Comparison of ENCODE assay signal across 16 cellular contexts in the genomic region with DNA sequence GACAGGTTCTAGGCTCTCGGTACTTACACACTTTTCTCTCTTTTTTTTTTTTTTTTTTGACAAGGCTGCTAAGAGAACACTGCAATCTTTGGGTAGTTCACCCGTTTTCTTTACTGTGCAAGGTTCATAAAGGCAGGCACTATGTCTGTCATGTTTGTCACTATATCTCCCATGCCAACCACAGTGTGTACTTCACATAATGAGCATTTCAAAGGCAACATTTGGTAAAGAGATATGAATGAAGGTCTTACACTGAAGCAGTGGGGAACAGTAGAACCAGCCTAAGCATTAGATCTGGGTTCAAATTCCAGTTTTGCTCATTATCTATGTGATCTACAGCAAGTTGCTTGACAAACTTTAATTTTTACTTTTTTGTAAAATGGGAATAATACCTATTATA. TPM values are rescaled to one million over a fixed set of nuclear protein-coding genes. Genes with fewer than 3 reads are reported as not detected.
DNase-seq lines count a peak whose midpoint lies in the region; ATAC-seq, FAIRE-seq and TF ChIP-seq lines count a peak whose summit lies in the region.
"Had no signal": no experiment of that assay in that cellular context is flagged by ENCODE, and none has a peak within 500 bp of the region (broad histone marks: within the 10 kb centered on the region; RNA-seq: fewer than 3 reads in every experiment).

No MANE protein-coding gene starts in this region.

- dilution Hi-C loops in IMR-90 (cut with HindIII; ENCODE audit: low sequenced_read_pairs, unreplicated experiment), result no loop called here

- H3K4ac ChIP-seq in IMR-90 (ENCODE audit: low read depth, low read length), result no peak overlapping the region
- no peak overlapping the region for H3K4ac ChIP-seq in mesendoderm (ENCODE audit: low read depth, low read length)

- H2BK15ac ChIP-seq in IMR-90 (ENCODE audit: low read depth, low read length) (no peak overlapping the region), mesendoderm (replicated peaks; ENCODE audit: low read depth) (peak overlapping the region; percentile 80)

- H3K9me1 ChIP-seq in IMR-90 (ENCODE audit: insufficient read depth, low read length), result no peaks in the 10 kb centered on the region

- H2AK9ac ChIP-seq in IMR-90 (replicated peaks; ENCODE audit: low read depth, low read length, poor library complexity), result peak overlapping the region; percentile 55

- no peak for FAIRE-seq in A549 (lab: Jason Lieb, UNC)
- FAIRE-seq: D721Med, frontal cortex, urothelium cell line had no signal

- CTCF ChIA-PET in A549 (lab: Yijun Ruan, JAX), result no interaction called here
- CTCF ChIA-PET in IMR-90 (lab: Yijun Ruan, JAX), result no interaction called here
- CTCF ChIA-PET in WTC11 (lab: Charles Lee), result no interaction called here

- peaks cover 5% of the 10 kb centered on the region; the same call in 1 of the 2 replicates for H3K9me3 Mint-ChIP-seq in WTC11
- H3K9me3 Mint-ChIP-seq: activated CD4-positive, alpha-beta memory T cell treated with anti-CD3 and anti-CD28 coated beads for 36 hours; activated naive CD8-positive, alpha-beta T cell treated with anti-CD3 and anti-CD28 coated beads, Interleukin-2, amount 10 ng/mL, durations not matched to agents 7 days and 5 days had no signal

- H4K8ac ChIP-seq in IMR-90 (ENCODE audit: low read depth in 2 of 2, low read length in 2 of 2) (0 out of 4 replicates have a peak overlapping the region, but pooled peaks of 1 of the 2 experiments have one; percentile 37), mesendoderm (ENCODE audit: low read depth, low read length) (no peak overlapping the region)

- H3K79me1 ChIP-seq in IMR-90 (ENCODE audit: low read depth in 1 of 2, low read length in 2 of 2) (peaks cover 0 to 18% of the 10 kb centered on the region in 2 experiments; a peak in 2 of 4 replicates), mesendoderm (ENCODE audit: low read length) (no peaks in the 10 kb centered on the region)

- H3K18ac ChIP-seq in IMR-90 (ENCODE audit: low read depth, low read length) (no peak overlapping the region), mesendoderm (ENCODE audit: low read length) (no peak overlapping the region)

- H3K27ac Mint-ChIP-seq in WTC11, result no peak overlapping the region
- no peak overlapping the region for H3K27ac Mint-ChIP-seq in T-helper 17 cell
- H3K27ac Mint-ChIP-seq: activated CD4-positive, alpha-beta memory T cell treated with anti-CD3 and anti-CD28 coated beads for 36 hours; activated naive CD8-positive, alpha-beta T cell treated with anti-CD3 and anti-CD28 coated beads, Interleukin-2, amount 10 ng/mL, durations not matched to agents 7 days and 5 days had no signal

- TF ChIP-seq POLR2A in A549 (IDR thresholded peaks at IDR 0.05; ENCODE audit: low read length) (no peak), IMR-90 (IDR thresholded peaks at IDR 0.05; ENCODE audit: low read depth, low read length) (no peak), tibial nerve (IDR thresholded peaks at IDR 0.05) (no peak), uterus (IDR thresholded peaks at IDR 0.05) (no peak)

- no peak overlapping the region for H3K56ac ChIP-seq in IMR-90 (ENCODE audit: extremely low read depth, insufficient read depth, low read length)
- H3K56ac ChIP-seq in mesendoderm (ENCODE audit: low read length), result no peak overlapping the region

- H3K9me3 ChIP-seq in A549 (no peaks in the 10 kb centered on the region), IMR-90 (ENCODE audit: control insufficient read depth, insufficient read depth, low read length) (no peaks in the 10 kb centered on the region), T-helper 17 cell (ENCODE audit: control insufficient read depth, low read length, poor library complexity, severe bottlenecking) (no peaks in the 10 kb centered on the region), tibial nerve (no peaks in the 10 kb centered on the region), uterus (no peaks in the 10 kb centered on the region)
- H3K9me3 ChIP-seq: SJCRH30 had no signal

- TF ChIP-seq CTCF in A549 (IDR thresholded peaks at IDR 0.05) (no peak), IMR-90 (conservative IDR thresholded peaks at IDR 0.05; ENCODE audit: low read depth, low read length) (no peak), WTC11 (IDR thresholded peaks at IDR 0.05) (no peak), tibial nerve (IDR thresholded peaks at IDR 0.05) (no peak), uterus (IDR thresholded peaks at IDR 0.05) (no peak)

- H3K14ac ChIP-seq in IMR-90 (replicated peaks; ENCODE audit: low read depth, low read length), result no peak overlapping the region

- H2BK20ac ChIP-seq in IMR-90 (ENCODE audit: low read depth, low read length), result no peak overlapping the region

- H2BK5ac ChIP-seq in IMR-90 (ENCODE audit: low read depth, low read length, poor library complexity, severe bottlenecking), result no peak overlapping the region
- H2BK5ac ChIP-seq in mesendoderm (ENCODE audit: low read length), result no peak overlapping the region

- H3K4me1 Mint-ChIP-seq in WTC11 (peaks cover 23% of the 10 kb centered on the region), T-helper 17 cell (peaks cover 18% of the 10 kb centered on the region)

- TF ChIP-seq EP300 in A549 (IDR thresholded peaks at IDR 0.05) (no peak), tibial nerve (IDR thresholded peaks at IDR 0.05) (no peak)

- no peak overlapping the region for H3K9ac ChIP-seq in IMR-90 (ENCODE audit: low read depth, low read length)
- no peak overlapping the region for H3K9ac ChIP-seq in mesendoderm (ENCODE audit: low read length)

- H2BK120ac ChIP-seq in IMR-90 (ENCODE audit: low read depth, low read length) (no peak overlapping the region), mesendoderm (ENCODE audit: low read depth, low read length) (no peak overlapping the region)

- H3K23ac ChIP-seq in IMR-90 (ENCODE audit: low read depth, low read length) (no peak overlapping the region), mesendoderm (ENCODE audit: low read length) (no peak overlapping the region)

- WGBS in A549 (ENCODE audit: missing lambda C conversion rate), result 64% methylated on average over 2 of the region's 2 CpGs
- no CpG with 5 or more reads among the region's 2 CpGs for WGBS in IMR-90 (ENCODE audit: extremely low coverage in 2 of 2, insufficient read length in 1 of 2), 2 experiments
- no CpG with 5 or more reads among the region's 2 CpGs for WGBS in mesendoderm (ENCODE audit: extremely low coverage, insufficient coverage, low lambda C conversion rate)
- whole genome bisulfite sequencing in tibial nerve, 2 donors, result 60 to 84% methylated on average over 2 of the region's 2 CpGs

- no TSS peak for BruUV-seq in IMR-90 (replicated peaks; lab: Mats Ljungman, UMichigan)

- no peaks in the 10 kb centered on the region for H3K36me3 ChIP-seq in IMR-90 (ENCODE audit: control insufficient read depth, insufficient read depth, low read length)
- H3K36me3 ChIP-seq in mesendoderm (ENCODE audit: control insufficient read depth, insufficient read depth, low read length), result no peaks in the 10 kb centered on the region
- no peaks in the 10 kb centered on the region for H3K36me3 ChIP-seq in tibial nerve
- no peaks in the 10 kb centered on the region for H3K36me3 ChIP-seq in uterus

- H3K27me3 Mint-ChIP-seq in WTC11 (ENCODE audit: low read depth) (no peaks in the 10 kb centered on the region), T-helper 17 cell (peaks cover 4% of the 10 kb centered on the region)
- H3K27me3 Mint-ChIP-seq: activated CD4-positive, alpha-beta memory T cell treated with anti-CD3 and anti-CD28 coated beads for 36 hours; activated naive CD8-positive, alpha-beta T cell treated with anti-CD3 and anti-CD28 coated beads, Interleukin-2, amount 10 ng/mL, durations not matched to agents 7 days and 5 days had no signal

- H3K27me3 ChIP-seq in IMR-90 (ENCODE audit: control insufficient read depth, insufficient read depth, low read length) (no peaks in the 10 kb centered on the region), mesendoderm (ENCODE audit: insufficient read depth, low read length, poor library complexity) (no peaks in the 10 kb centered on the region), tibial nerve (no peaks in the 10 kb centered on the region), uterus (no peaks in the 10 kb centered on the region)
- H3K27me3 ChIP-seq: SJCRH30 had no signal

- DNase-seq in A549 (ENCODE audit: low read depth in 1 of 2, low spot score in 1 of 2) (no peak), IMR-90 (no peak), WTC11 (ENCODE audit: low spot score) (no peak), mesendoderm (no peak), T-helper 17 cell (no peak), tibial nerve (ENCODE audit: low spot score in 2 of 2) (no peak), uterus (no peak), DMS79 treated with DMSO at 0.1 percent for 48 hours (lab: John Stamatoyannopoulos, UW) (no peak)
- DNase-seq: activated CD4-positive, alpha-beta memory T cell treated with anti-CD3 and anti-CD28 coated beads for 36 hours; activated CD4-positive, CD25-positive, alpha-beta regulatory T cell; activated naive CD8-positive, alpha-beta T cell treated with anti-CD3 and anti-CD28 coated beads, Interleukin-2, amount 10 ng/mL, durations not matched to agents 7 days and 5 days; right cardiac atrium had no signal

- intact Hi-C loops in IMR-90 (cut with micrococcal nuclease), result loop anchor here (5.0 to 10.0 kb wide), 4 partner anchors 347 to 651 kb away; a partner anchor contains a TSS
- intact Hi-C loops in uterus (cut with DNase I; ENCODE audit: low total_unique reads), result loop anchor here (5.0 kb wide), 1 partner anchor 648 kb away; a partner anchor contains a TSS

- H2AK5ac ChIP-seq in IMR-90 (ENCODE audit: low read depth, low read length) (no peak overlapping the region), mesendoderm (ENCODE audit: low read length) (no peak overlapping the region)

- no peak for ATAC-seq in A549
- no peak for ATAC-seq in IMR-90 (ENCODE audit: low read depth)
- no peak for ATAC-seq in WTC11
- ATAC-seq in T-helper 17 cell, result no peak

- H3K4me2 ChIP-seq in A549 (peak overlapping the region; percentile 79), IMR-90 (ENCODE audit: low read depth, low read length) (no peak overlapping the region), mesendoderm (ENCODE audit: low read length) (no peak overlapping the region)

- POLR2A ChIA-PET in A549 (lab: Yijun Ruan, JAX) (no interaction called here), IMR-90 (lab: Charles Lee; ENCODE audit: unreplicated experiment) (no interaction called here), WTC11 (lab: Charles Lee) (no interaction called here)

- H3K4me3 Mint-ChIP-seq in WTC11, result 0 out of 2 replicates have a peak overlapping the region, but pooled peaks have one; percentile 6
- H3K4me3 Mint-ChIP-seq in T-helper 17 cell, result no peak overlapping the region
- H3K4me3 Mint-ChIP-seq: activated CD4-positive, alpha-beta memory T cell treated with anti-CD3 and anti-CD28 coated beads for 36 hours; activated naive CD8-positive, alpha-beta T cell treated with anti-CD3 and anti-CD28 coated beads, Interleukin-2, amount 10 ng/mL, durations not matched to agents 7 days and 5 days had no signal

- H3K36me3 Mint-ChIP-seq in WTC11 (peaks cover 11% of the 10 kb centered on the region; the same call in 1 of the 2 replicates), T-helper 17 cell (ENCODE audit: low read depth) (no peaks in the 10 kb centered on the region)

- H4K91ac ChIP-seq in IMR-90 (ENCODE audit: insufficient read depth, low read depth, low read length), result no peak overlapping the region

- TF ChIP-seq RAD21 in A549 (conservative IDR thresholded peaks at IDR 0.05 in 1 of 2, IDR thresholded peaks at IDR 0.05 in 1 of 2) (no peak), IMR-90 (IDR thresholded peaks at IDR 0.05; ENCODE audit: low read length) (no peak)

- no peak overlapping the region for H4K5ac ChIP-seq in IMR-90 (ENCODE audit: low read depth, low read length)
- H4K5ac ChIP-seq in mesendoderm (ENCODE audit: low read length), result no peak overlapping the region

- H4K20me1 ChIP-seq in IMR-90 (ENCODE audit: insufficient read depth, low read length), result peaks cover 12% of the 10 kb centered on the region; the same call in 1 of the 2 replicates

- H3K27ac ChIP-seq in A549 (peak overlapping the region; percentile 82 to 95; a peak in 4 of 6 replicates), IMR-90 (ENCODE audit: insufficient read depth, low read length) (no peak overlapping the region), mesendoderm (ENCODE audit: low read depth, low read length) (no peak overlapping the region), tibial nerve (peak overlapping the region in 1 of 4 donors; percentile 99), uterus (no peak overlapping the region)

- H2AFZ ChIP-seq in IMR-90 (replicated peaks; ENCODE audit: low read length, poor library complexity), result no peak overlapping the region

- peaks cover 29% of the 10 kb centered on the region for H3K79me2 ChIP-seq in mesendoderm (ENCODE audit: control insufficient read depth, insufficient read depth, low read length)

- in situ Hi-C loops in IMR-90 (cut with MboI; ENCODE audit: low sequenced_read_pairs), result no loop called here

- H3K4me1 ChIP-seq in A549, result peaks cover 23% of the 10 kb centered on the region; the same call in 2 of the 3 replicates
- no peaks in the 10 kb centered on the region; the same call in 1 of the 2 replicates for H3K4me1 ChIP-seq in IMR-90 (ENCODE audit: control insufficient read depth, insufficient read depth, low read length)
- no peaks in the 10 kb centered on the region for H3K4me1 ChIP-seq in mesendoderm (ENCODE audit: control insufficient read depth, low read depth, low read length)
- peaks cover 0 to 26% (median 6%) of the 10 kb centered on the region in 4 donors for H3K4me1 ChIP-seq in tibial nerve
- peaks cover 0 to 7% of the 10 kb centered on the region in 2 donors for H3K4me1 ChIP-seq in uterus
- H3K4me1 ChIP-seq: SJCRH30 had no signal

- H3K4me3 ChIP-seq in A549, result no peak overlapping the region
- no peak overlapping the region for H3K4me3 ChIP-seq in IMR-90 (ENCODE audit: insufficient read depth, low read depth, low read length)
- no peak overlapping the region for H3K4me3 ChIP-seq in mesendoderm (ENCODE audit: low read length)
- no peak overlapping the region for H3K4me3 ChIP-seq in tibial nerve
- no peak overlapping the region for H3K4me3 ChIP-seq in uterus

RNA-seq across cellular contexts. Expression of a gene that starts 1.5 kb away (rescaled TPM):
- polyA plus RNA-seq in A549 (2011; rRNA removed) (25.9 and 30.1 TPM in 2 replicates), A549 (2017; fragmentation: RNase III; extraction: RNeasy Plus Mini Kit Qiagen cat#74134 plus additional on column Dnase treatment) (28.6 to 35.0 TPM (median 33.4 TPM) in 3 replicates), IMR-90 (2012; rRNA removed) (18.1 and 23.3 TPM in 2 replicates)
- polyA plus RNA-seq in A549 (2012; cell fraction: cytosol; rRNA removed), result 5.9 and 6.5 TPM in 2 replicates
- 10.1 and 14.5 TPM in 2 replicates for polyA plus RNA-seq in A549 (2012; cell fraction: nucleus; rRNA removed)
- 48.0 and 52.9 TPM in 2 replicates for polyA minus RNA-seq in A549 (2011; rRNA and poly(A)+ RNA removed)
- total RNA-seq in IMR-90 (2012; rRNA removed) (48.6 and 89.7 TPM in 2 replicates), WTC11 (2021) (137 to 153 TPM (median 145 TPM) in 3 replicates), T-helper 17 cell (10 to 100 TPM; 37.9 to 48.0 TPM), tibial nerve (10 to 100 TPM; 11.4 to 54.4 (median 18.2) TPM), uterus (100 to 1,000 TPM in 1 of 4 donors, 10 to 100 TPM in 1, 1 to 10 TPM in 2; 3.3 to 132 (median 14.1) TPM)
- 2.6 and 4.2 TPM in 2 replicates for polyA plus RNA-seq in IMR-90 (2012; cell fraction: cytosol; rRNA removed)
- 13.9 and 63.4 TPM in 2 replicates for polyA plus RNA-seq in IMR-90 (2012; cell fraction: nucleus; rRNA removed; ENCODE audit: low replicate concordance)
- 142 TPM for polyA plus RNA-seq in mesendoderm (2013, experiment 1 of 2)
- polyA plus RNA-seq in mesendoderm (2013, experiment 2 of 2), result 146 TPM

Comparison
In these comparisons a context has a peak if more than half of its experiments do, and no peak if none do; other contexts are left out.
1. H3K27ac ChIP-seq: peak in A549 (2 of 2); none in IMR-90 (single experiment), mesendoderm (single experiment) and uterus (0 of 2).